22 cellular contexts compared by ENCODE assay signal in the genomic region with DNA sequence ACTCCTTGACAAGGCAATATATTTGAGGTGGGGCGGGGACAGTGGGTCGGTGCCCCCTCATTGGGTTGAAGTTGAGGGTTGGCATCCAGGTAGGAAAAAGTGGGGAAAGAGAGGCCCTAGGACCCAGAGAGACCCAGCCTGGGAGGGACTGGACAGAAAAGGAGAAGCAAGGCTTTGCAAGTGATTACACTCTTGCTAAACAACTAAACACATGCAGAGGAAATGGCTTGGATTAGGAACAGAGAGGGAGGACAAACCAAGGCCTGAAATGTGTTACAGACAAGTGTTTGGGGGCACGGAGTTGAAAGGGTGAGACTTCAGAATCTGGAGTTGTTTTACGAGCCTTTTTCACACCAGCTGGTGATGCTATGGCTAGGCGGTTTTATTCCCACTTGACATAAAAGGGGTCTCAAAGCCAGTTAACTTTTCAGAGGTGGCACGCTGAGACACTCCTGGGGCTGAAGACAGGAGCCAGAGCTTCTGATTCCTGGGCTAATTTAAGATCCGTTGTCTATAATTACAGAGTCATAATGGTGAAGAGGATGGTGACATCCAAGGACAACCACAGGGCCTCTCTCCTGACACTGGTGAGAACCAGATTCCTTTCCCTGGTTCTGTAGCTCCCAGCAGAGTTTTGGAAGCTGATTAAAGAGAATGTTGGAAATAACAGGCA. TPM values are rescaled to one million over a fixed set of nuclear protein-coding genes. Genes with fewer than 3 reads are reported as not detected.
DNase-seq lines count a peak whose midpoint lies in the region; ATAC-seq, FAIRE-seq and TF ChIP-seq lines count a peak whose summit lies in the region.
"Had no signal": no experiment of that assay in that cellular context is flagged by ENCODE, and none has a peak within 500 bp of the region (broad histone marks: within the 10 kb centered on the region; RNA-seq: fewer than 3 reads in every experiment).

No MANE protein-coding gene starts in this region.

- WGBS in H1 (ENCODE audit: extremely low coverage in 1 of 2, insufficient coverage in 1 of 2, insufficient read length in 1 of 2, insufficient replicate concordance in 2 of 2, low coverage in 1 of 2, low lambda C conversion rate in 2 of 2, missing lambda C conversion rate in 1 of 2), 2 experiments = 83% methylated on average over 7 of the region's 7 CpGs; no CpG with 5 or more reads in 1 of the 2 experiments

- no peak overlapping the region for H4K91ac ChIP-seq in H1 (replicated peaks; ENCODE audit: insufficient read length, low read length)

- DNase-seq in DMS 273 (lab: John Stamatoyannopoulos, UW; ENCODE audit: unreplicated experiment) (peak; percentile 9), DMS 273 treated with DMSO at 0.1 percent for 48 hours (lab: John Stamatoyannopoulos, UW) (no peak), NCI-H524 (lab: John Stamatoyannopoulos, UW) (peak; percentile 63 to 84), H1 (ENCODE audit: low read depth in 1 of 2, low spot score in 2 of 2) (no peak), neural progenitor cell (ENCODE audit: low spot score) (no peak), NCI-H2029 treated with DMSO at 0.1 percent for 48 hours (lab: John Stamatoyannopoulos, UW) (no peak)
- DNase-seq in activated effector memory CD4-positive, alpha-beta T cell treated with anti-CD3 and anti-CD28 coated beads, Interleukin-2, amount 50 U/mL, for 16 hours = no peak
- DNase-seq: activated CD4-positive, alpha-beta T cell treated with anti-CD3 and anti-CD28 coated beads, Interleukin-2, amount 50 U/mL, for 48 hours; activated T-cell treated with anti-CD3 and anti-CD28 coated beads, Interleukin-2, amount 50 U/mL, for 4 hours; NCI-H146; NCI-H510A treated with DMSO at 0.1 percent for 48 hours; Peyer's patch; stimulated activated naive CD4-positive, alpha-beta T cell treated with Interleukin-2 at 50 U/mL for 16 hours; WERI-Rb-1 had no signal

- H3K9ac ChIP-seq in H1 (replicated peaks in 1 of 4; ENCODE audit: extremely low read depth in 1 of 4, low read depth in 3 of 4, low read length in 3 of 4) (no peak overlapping the region), neural progenitor cell (no peak overlapping the region)
- H3K9ac ChIP-seq: BLaER1 had no signal

- H3K79me2 ChIP-seq in H1 (ENCODE audit: control insufficient read depth in 1 of 2, insufficient read depth in 2 of 2, low read length in 2 of 2) = no peaks in the 10 kb centered on the region
- H3K79me2 ChIP-seq in neural progenitor cell (ENCODE audit: low read depth) = no peaks in the 10 kb centered on the region

- no peak overlapping the region for H4K5ac ChIP-seq in H1 (ENCODE audit: insufficient read length, low read depth, low read length)

- H2BK5ac ChIP-seq in H1 (ENCODE audit: low read depth, low read length) = no peak overlapping the region

- no peak overlapping the region for H2AK5ac ChIP-seq in H1 (ENCODE audit: low read depth, low read length)

- H2BK120ac ChIP-seq in H1 (replicated peaks; ENCODE audit: low read depth, low read length) = no peak overlapping the region

- no peak overlapping the region for H3K4me3 ChIP-seq in H1 (ENCODE audit: extremely low read depth in 1 of 4, insufficient read depth in 2 of 4, low read depth in 3 of 4, low read length in 4 of 4)
- no peak overlapping the region for H3K4me3 ChIP-seq in neural progenitor cell
- H3K4me3 ChIP-seq: BLaER1, breast epithelium, Peyer's patch had no signal

- H3K4me3 Mint-ChIP-seq in neural progenitor cell = no peak overlapping the region
- H3K4me3 Mint-ChIP-seq: activated naive CD8-positive, alpha-beta T cell; activated T-cell treated with anti-CD3 and anti-CD28 coated beads, Interleukin-2, amount 50 U/mL, for 4 hours; type B pancreatic cell had no signal

- H3K36me3 ChIP-seq in H1 (ENCODE audit: control insufficient read depth in 2 of 4, insufficient read depth in 4 of 4, low read length in 3 of 4) (no peaks in the 10 kb centered on the region), neural progenitor cell (no peaks in the 10 kb centered on the region)
- H3K36me3 ChIP-seq: BLaER1, breast epithelium, Peyer's patch, WERI-Rb-1 had no signal

- H3K4me1 ChIP-seq in H1 (replicated peaks in 1 of 4; ENCODE audit: control insufficient read depth in 3 of 4, insufficient read depth in 4 of 4, low read length in 3 of 4) (no peaks in the 10 kb centered on the region; a peak in 1 of 7 replicates), neural progenitor cell (peaks cover 8% of the 10 kb centered on the region)
- H3K4me1 ChIP-seq: BLaER1, breast epithelium, Peyer's patch had no signal

- TF ChIP-seq RAD21 in H1 (IDR thresholded peaks at IDR 0.05 in 1 of 2, conservative IDR thresholded peaks at IDR 0.05 in 1 of 2; ENCODE audit: low read depth in 2 of 2, low read length in 2 of 2) = no peak

- CTCF ChIA-PET in H1 (lab: Charles Lee; ENCODE audit: partially characterized antibody) = interaction anchor here (0.6 to 2.9 kb wide), 9 partner anchors 11 to 118 kb away, joined by 3 to 9 read pairs (median 3); no protein-coding TSS in a partner anchor

- TF ChIP-seq CTCF in H1 (IDR thresholded peaks at IDR 0.05; ENCODE audit: control extremely low read depth in 1 of 3, insufficient read depth in 1 of 3, low read depth in 1 of 3, low read length in 3 of 3) (no peak), neural progenitor cell (IDR thresholded peaks at IDR 0.05) (no peak)

- no peak overlapping the region for H3K4me2 ChIP-seq in H1 (ENCODE audit: insufficient read depth in 1 of 2, low read depth in 2 of 2, low read length in 2 of 2)
- no peak overlapping the region for H3K4me2 ChIP-seq in neural progenitor cell
- H3K4me2 ChIP-seq: BLaER1 had no signal

- no peak overlapping the region for H3K18ac ChIP-seq in H1 (ENCODE audit: extremely low read depth, low read length)

- no peak for TF ChIP-seq POLR2A in H1 (IDR thresholded peaks at IDR 0.05; ENCODE audit: control extremely low read depth in 1 of 2, low read depth in 2 of 2, low read length in 2 of 2)

- H3K14ac ChIP-seq in H1 (ENCODE audit: insufficient read length) = no peak overlapping the region

- no peak overlapping the region for H3K56ac ChIP-seq in H1 (replicated peaks; ENCODE audit: insufficient read length, low read depth, low read length)

- H3K27ac Mint-ChIP-seq in neural progenitor cell = peak overlapping the region; percentile 66
- H3K27ac Mint-ChIP-seq: activated naive CD8-positive, alpha-beta T cell; progenitor cell of endocrine pancreas; type B pancreatic cell had no signal

- H3K9me3 ChIP-seq in H1 (ENCODE audit: insufficient read depth in 2 of 2, low read depth in 1 of 2, low read length in 1 of 2) (no peaks in the 10 kb centered on the region), neural progenitor cell (ENCODE audit: low read depth) (no peaks in the 10 kb centered on the region)
- H3K9me3 ChIP-seq: breast epithelium, Peyer's patch had no signal

- 0 out of 2 replicates have a peak overlapping the region, but pooled peaks have one; percentile 38 for H2AFZ ChIP-seq in H1 (ENCODE audit: low read length)
- H2AFZ ChIP-seq in neural progenitor cell (replicated peaks) = peak overlapping the region; percentile 95

- H2BK15ac ChIP-seq in H1 (ENCODE audit: low read length) = no peak overlapping the region

- no peak for ATAC-seq in HG02798 (IDR thresholded peaks at IDR 0.05; ENCODE audit: poor library complexity, unreplicated experiment)
- ATAC-seq: activated T-cell treated with anti-CD3 and anti-CD28 coated beads, Interleukin-2, amount 50 U/mL, for 4 hours had no signal

- H3F3A ChIP-seq in neural progenitor cell (ENCODE audit: low read depth) = no peaks in the 10 kb centered on the region

- no peak for FAIRE-seq in H1 (lab: Jason Lieb, UNC)
- FAIRE-seq: H54 had no signal

- H3K23ac ChIP-seq in H1 (ENCODE audit: insufficient read length) = no peak overlapping the region

- H4K8ac ChIP-seq in H1 (ENCODE audit: extremely low read depth, insufficient read depth, low read length) = no peak overlapping the region

- H3K27ac ChIP-seq in H1 (ENCODE audit: low read depth, low read length) (no peak overlapping the region), neural progenitor cell (no peak overlapping the region)
- H3K27ac ChIP-seq: 22Rv1, BLaER1, breast epithelium, Peyer's patch, WERI-Rb-1 had no signal

- peaks cover 0 to 4% (median 0%) of the 10 kb centered on the region in 4 experiments; a peak in 1 of 7 replicates for H3K27me3 ChIP-seq in H1 (replicated peaks in 1 of 4; ENCODE audit: control insufficient read depth in 3 of 4, extremely low read depth in 1 of 4, insufficient read depth in 3 of 4, low read length in 3 of 4)
- no peaks in the 10 kb centered on the region for H3K27me3 ChIP-seq in neural progenitor cell
- H3K27me3 ChIP-seq: breast epithelium, Peyer's patch had no signal

- H2BK12ac ChIP-seq in H1 (ENCODE audit: low read depth, low read length) = no peak overlapping the region

- no peak overlapping the region for H2BK20ac ChIP-seq in H1 (ENCODE audit: low read length)

- H4K20me1 ChIP-seq in H1 (replicated peaks in 1 of 2; ENCODE audit: control insufficient read depth in 1 of 2, insufficient read depth in 2 of 2, low read length in 2 of 2) (no peaks in the 10 kb centered on the region), neural progenitor cell (ENCODE audit: low read depth) (no peaks in the 10 kb centered on the region)
- H4K20me1 ChIP-seq: BLaER1 had no signal

- H3K4ac ChIP-seq in H1 (replicated peaks; ENCODE audit: insufficient read length, low read depth, low read length) = no peak overlapping the region

- no peaks in the 10 kb centered on the region for H3K36me3 Mint-ChIP-seq in neural progenitor cell
- H3K36me3 Mint-ChIP-seq: activated naive CD8-positive, alpha-beta T cell; type B pancreatic cell had no signal

- POLR2A ChIA-PET in H1 (lab: Charles Lee; ENCODE audit: partially characterized antibody) = interaction anchor here (1.6 kb wide), 1 partner anchor 52 kb away, joined by 3 read pairs; no protein-coding TSS in a partner anchor

- no peaks in the 10 kb centered on the region; the same call in 1 of the 2 replicates for H3K23me2 ChIP-seq in H1 (ENCODE audit: low read depth, low read length)

- H3K79me1 ChIP-seq in H1 (ENCODE audit: low read depth, low read length) = no peaks in the 10 kb centered on the region

- H3K27me3 Mint-ChIP-seq in neural progenitor cell (ENCODE audit: insufficient read depth, low read depth) = peaks cover 11% of the 10 kb centered on the region

- no peak for TF ChIP-seq EP300 in H1 (IDR thresholded peaks at IDR 0.05; ENCODE audit: borderline replicate concordance in 1 of 2, low read depth in 2 of 2, low read length in 2 of 2)

- H3K9me3 Mint-ChIP-seq in neural progenitor cell = peaks cover 20% of the 10 kb centered on the region
- H3K9me3 Mint-ChIP-seq: activated T-cell treated with anti-CD3 and anti-CD28 coated beads, Interleukin-2, amount 50 U/mL, for 4 hours had no signal

- peaks cover 24% of the 10 kb centered on the region for H3K4me1 Mint-ChIP-seq in neural progenitor cell

RNA-seq across cellular contexts. Expression of gene KCTD6, which starts 7.7 kb away (rescaled TPM):
- total RNA-seq in H1 (2021; fragmentation: NEBNext Ultra II Directional; extraction: Animal tissue kit (Norgen Biotek cat#: 25700)) = 21.4 and 22.2 TPM in 2 replicates
- polyA plus RNA-seq in H1 (2011; rRNA removed) = 11.0 and 17.4 TPM in 2 replicates
- polyA plus RNA-seq in H1 (2011; cell fraction: cytosol; rRNA removed) = 15.1 TPM
- polyA plus RNA-seq in H1 (2011; cell fraction: nucleus; rRNA removed) = 8.3 TPM
- polyA plus RNA-seq in H1 (2012, experiment 1 of 2) = 9.0 to 12.7 TPM (median 9.3 TPM) in 4 replicates
- polyA plus RNA-seq in H1 (2012, experiment 2 of 2) = 2.6 TPM
- 16.2 TPM for polyA plus RNA-seq in H1 (2013, experiment 1 of 2)
- polyA plus RNA-seq in H1 (2013, experiment 2 of 2) = 16.9 TPM
- 14.5 and 16.0 TPM in 2 replicates for polyA minus RNA-seq in H1 (2011; rRNA and poly(A)+ RNA removed)
- polyA minus RNA-seq in H1 (2011; cell fraction: cytosol; rRNA and poly(A)+ RNA removed) = 10.8 TPM
- polyA minus RNA-seq in H1 (2011; cell fraction: nucleus; rRNA and poly(A)+ RNA removed) = 24.4 TPM
- 29.3 and 39.6 TPM in 2 replicates for total RNA-seq in neural progenitor cell (ENCODE audit: low replicate concordance)

RNA-seq across cellular contexts. Expression of gene PDHB, which starts 50.6 kb away (rescaled TPM):
- total RNA-seq in H1 (2021; fragmentation: NEBNext Ultra II Directional; extraction: Animal tissue kit (Norgen Biotek cat#: 25700)) = 132 and 140 TPM in 2 replicates
- polyA plus RNA-seq in H1 (2011; rRNA removed) = 61.9 and 90.4 TPM in 2 replicates
- 132 TPM for polyA plus RNA-seq in H1 (2011; cell fraction: cytosol; rRNA removed)
- polyA plus RNA-seq in H1 (2011; cell fraction: nucleus; rRNA removed) = 58.1 TPM
- 128 to 145 TPM (median 131 TPM) in 4 replicates for polyA plus RNA-seq in H1 (2012, experiment 1 of 2)
- polyA plus RNA-seq in H1 (2012, experiment 2 of 2) = 36.4 TPM
- 99.7 TPM for polyA plus RNA-seq in H1 (2013, experiment 1 of 2)
- polyA plus RNA-seq in H1 (2013, experiment 2 of 2) = 105 TPM
- polyA minus RNA-seq in H1 (2011; rRNA and poly(A)+ RNA removed) = 61.4 and 69.7 TPM in 2 replicates
- 44.0 TPM for polyA minus RNA-seq in H1 (2011; cell fraction: cytosol; rRNA and poly(A)+ RNA removed)
- 60.3 TPM for polyA minus RNA-seq in H1 (2011; cell fraction: nucleus; rRNA and poly(A)+ RNA removed)
- 155 and 203 TPM in 2 replicates for total RNA-seq in neural progenitor cell (ENCODE audit: low replicate concordance)

RNA-seq across cellular contexts. Expression of gene ACOX2, which starts 52.8 kb away (rescaled TPM):
- 3.1 and 3.2 TPM in 2 replicates for total RNA-seq in H1 (2021; fragmentation: NEBNext Ultra II Directional; extraction: Animal tissue kit (Norgen Biotek cat#: 25700))
- polyA plus RNA-seq in H1 (2011; rRNA removed) = 7.3 and 9.2 TPM in 2 replicates
- 4.7 TPM for polyA plus RNA-seq in H1 (2011; cell fraction: cytosol; rRNA removed)
- 5.0 TPM for polyA plus RNA-seq in H1 (2011; cell fraction: nucleus; rRNA removed)
- polyA plus RNA-seq in H1 (2012, experiment 1 of 2) = 2.3 to 4.8 TPM (median 4.1 TPM) in 4 replicates
- polyA plus RNA-seq in H1 (2012, experiment 2 of 2) = 4.8 TPM
- 3.9 TPM for polyA plus RNA-seq in H1 (2013, experiment 1 of 2)
- polyA plus RNA-seq in H1 (2013, experiment 2 of 2) = 3.5 TPM
- polyA minus RNA-seq in H1 (2011; rRNA and poly(A)+ RNA removed) = 7.2 and 8.5 TPM in 2 replicates
- polyA minus RNA-seq in H1 (2011; cell fraction: cytosol; rRNA and poly(A)+ RNA removed) = 1.5 TPM
- polyA minus RNA-seq in H1 (2011; cell fraction: nucleus; rRNA and poly(A)+ RNA removed) = 2.5 TPM
- total RNA-seq in neural progenitor cell (ENCODE audit: low replicate concordance) = 4.3 and 7.6 TPM in 2 replicates
- total RNA-seq: activated T-cell treated with anti-CD3 and anti-CD28 coated beads, Interleukin-2, amount 50 U/mL, for 4 hours had no signal

Comparison
In these comparisons a context has a peak if more than half of its experiments do, and no peak if none do; other contexts are left out.
1. DNase-seq: peak in DMS 273 (single experiment) and NCI-H524 (2 of 2); none in DMS 273 treated with DMSO at 0.1 percent for 48 hours (single experiment), H1 (0 of 2), neural progenitor cell (single experiment), NCI-H2029 treated with DMSO at 0.1 percent for 48 hours (single experiment) and activated effector memory CD4-positive, alpha-beta T cell treated with anti-CD3 and anti-CD28 coated beads, Interleukin-2, amount 50 U/mL, for 16 hours (single experiment).